8 cellular contexts compared by ENCODE assay signal in the genomic region with DNA sequence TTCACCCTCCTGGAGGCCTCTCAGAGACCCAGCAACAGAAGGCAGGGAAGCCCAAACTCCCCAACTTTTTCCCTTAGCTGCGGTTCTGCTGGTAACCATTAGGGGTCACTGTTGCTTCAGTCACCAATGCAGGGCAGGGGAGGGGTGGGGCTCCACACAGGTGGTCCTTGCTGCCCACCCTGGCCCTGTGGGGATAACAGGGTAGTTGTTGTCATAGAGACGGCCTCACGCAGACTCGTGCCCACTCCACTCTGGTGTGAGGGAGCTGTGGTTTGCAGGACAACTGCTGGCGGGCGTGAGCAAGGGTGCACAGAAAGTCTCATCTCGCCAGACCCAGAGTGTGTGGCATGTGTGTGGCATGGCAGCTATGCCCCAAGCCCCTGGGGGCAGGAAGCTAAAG. TPM values are rescaled to one million over a fixed set of nuclear protein-coding genes. Genes with fewer than 3 reads are reported as not detected.
DNase-seq lines count a peak whose midpoint lies in the region; ATAC-seq, FAIRE-seq and TF ChIP-seq lines count a peak whose summit lies in the region.

No MANE protein-coding gene starts in this region.

- H3K36me3 ChIP-seq in mammary epithelial cell (ENCODE audit: insufficient read depth, low read length): no peaks in the 10 kb centered on the region
- H3K36me3 ChIP-seq in lower lobe of right lung: no peaks in the 10 kb centered on the region
- H3K36me3 ChIP-seq in uterus: no peaks in the 10 kb centered on the region

- POLR2A ChIA-PET in AG04450 (lab: Yijun Ruan, JAX): interaction anchor here (0.7 to 1.8 kb wide), 2 partner anchors 24 to 51 kb away, joined by 4 to 5 read pairs; no protein-coding TSS in a partner anchor

- intact Hi-C loops in mammary epithelial cell (cut with micrococcal nuclease) (loop anchor here (1.0 to 2.0 kb wide), 3 partner anchors 20 to 88 kb away; partner anchors contain the start of gene INSRR), lower lobe of right lung (cut with DNase I) (no loop called here), uterus (cut with DNase I; ENCODE audit: low total_unique reads) (no loop called here)

- H3K4me3 ChIP-seq in AG04450 (ENCODE audit: low read depth, low read length) (no peak overlapping the region), mammary epithelial cell (replicated peaks in 1 of 3; ENCODE audit: insufficient read depth in 1 of 3, low read depth in 2 of 3, low read length in 3 of 3) (no peak overlapping the region), lower lobe of right lung (no peak overlapping the region), uterus (no peak overlapping the region)

- FAIRE-seq in GM12892 (lab: Jason Lieb, UNC): peak; percentile 86

- TF ChIP-seq POLR2A in GM12892 (IDR thresholded peaks at IDR 0.05; ENCODE audit: low read depth, low read length): no peak
- no peak for TF ChIP-seq POLR2A in uterus (IDR thresholded peaks at IDR 0.05)

- H3K27ac ChIP-seq in AG04450 (ENCODE audit: low read depth, low read length): no peak overlapping the region
- H3K27ac ChIP-seq in mammary epithelial cell (ENCODE audit: insufficient read depth, low read depth, low read length): no peak overlapping the region
- no peak overlapping the region for H3K27ac ChIP-seq in lower lobe of right lung
- H3K27ac ChIP-seq in uterus: no peak overlapping the region

- dilution Hi-C loops in mammary epithelial cell (cut with HindIII; ENCODE audit: low sequenced_read_pairs): no loop called here

- TF ChIP-seq CTCF in AG04450 (IDR thresholded peaks at IDR 0.05; ENCODE audit: low read depth, low read length): peak; percentile 92
- peak; percentile 85 to 88 for TF ChIP-seq CTCF in mammary epithelial cell (conservative IDR thresholded peaks at IDR 0.05 in 1 of 2, IDR thresholded peaks at IDR 0.05 in 1 of 2; ENCODE audit: extremely low read depth in 1 of 2, insufficient read depth in 1 of 2, low read depth in 1 of 2, low read length in 2 of 2)
- TF ChIP-seq CTCF in lower lobe of right lung (IDR thresholded peaks at IDR 0.05): peak; percentile 82
- peak; percentile 62 to 70 (median 66) for TF ChIP-seq CTCF in uterus (IDR thresholded peaks at IDR 0.05)

- H2AFZ ChIP-seq in mammary epithelial cell (ENCODE audit: low read depth, low read length): no peak overlapping the region

- no peak overlapping the region for H3K4me2 ChIP-seq in mammary epithelial cell (ENCODE audit: insufficient read depth, low read depth, low read length)

- 19% methylated on average over 6 of the region's 7 CpGs for WGBS in mammary epithelial cell (ENCODE audit: low coverage, missing lambda C conversion rate)

- ATAC-seq in lower lobe of right lung (peak; percentile 37 to 58), GM18909 (IDR thresholded peaks at IDR 0.05; ENCODE audit: poor library complexity, unreplicated experiment) (no peak), HG03159 (IDR thresholded peaks at IDR 0.05; ENCODE audit: unreplicated experiment) (no peak)

- no peaks in the 10 kb centered on the region for H4K20me1 ChIP-seq in mammary epithelial cell (ENCODE audit: insufficient read depth, low read length)

- H3K79me2 ChIP-seq in mammary epithelial cell (ENCODE audit: insufficient read depth, low read length): no peaks in the 10 kb centered on the region

- H3K9me3 ChIP-seq in AG04450 (ENCODE audit: control insufficient read depth, insufficient read depth, low read length) (no peaks in the 10 kb centered on the region), mammary epithelial cell (replicated peaks; ENCODE audit: insufficient read depth, low read length) (no peaks in the 10 kb centered on the region), lower lobe of right lung (no peaks in the 10 kb centered on the region), uterus (no peaks in the 10 kb centered on the region)

- BruUV-seq in mammary epithelial cell (replicated peaks; lab: Mats Ljungman, UMichigan): no TSS peak

- in situ Hi-C loops in SK-MEL-5 (cut with HindIII; ENCODE audit: low pct_unique_long_range_greater_than_20kb, low sequenced_read_pairs) (no loop called here), mammary epithelial cell (cut with MboI; ENCODE audit: low sequenced_read_pairs in 2 of 2) (no loop called here)

- no peaks in the 10 kb centered on the region for H3K4me1 ChIP-seq in mammary epithelial cell (ENCODE audit: insufficient read depth, low read length)
- no peaks in the 10 kb centered on the region for H3K4me1 ChIP-seq in lower lobe of right lung
- H3K4me1 ChIP-seq in uterus: no peaks in the 10 kb centered on the region

- H3K9ac ChIP-seq in mammary epithelial cell (ENCODE audit: insufficient read depth, low read length): no peak overlapping the region

- DNase-seq in AG04450 (ENCODE audit: low read depth, low spot score): no peak
- DNase-seq in GM12892 (ENCODE audit: insufficient read length): no peak
- DNase-seq in SK-MEL-5 (ENCODE audit: low read depth, low spot score): peak; percentile 58
- no peak for DNase-seq in mammary epithelial cell
- no peak for DNase-seq in lower lobe of right lung
- no peak for DNase-seq in uterus

- H3K27me3 ChIP-seq in AG04450 (ENCODE audit: control insufficient read depth, insufficient read depth, low read length) (peaks cover 76% of the 10 kb centered on the region), mammary epithelial cell (ENCODE audit: insufficient read depth, low read length) (no peaks in the 10 kb centered on the region), lower lobe of right lung (ENCODE audit: low read depth) (peaks cover 56% of the 10 kb centered on the region), uterus (no peaks in the 10 kb centered on the region)

- CTCF ChIA-PET in AG04450 (lab: Charles Lee) (interaction anchor here (0.6 to 4.7 kb wide), 29 partner anchors 8 to 149 kb away, joined by 3 to 74 read pairs (median 7); partner anchors contain the start of genes INSRR, LRRC71 and NTRK1), mammary epithelial cell (lab: Charles Lee; ENCODE audit: low non-redundant PET) (interaction anchor here (0.5 to 1.2 kb wide), 4 partner anchors 21 to 206 kb away, joined by 4 to 10 read pairs (median 8); partner anchors contain the start of gene NTRK1)

RNA-seq across cellular contexts. Expression of gene INSRR, which starts 19.9 kb away (rescaled TPM):
- polyA plus RNA-seq in AG04450 (2011; rRNA removed) (not detected in 2 replicates), mammary epithelial cell (not detected)
- not detected in 2 replicates for polyA minus RNA-seq in AG04450 (2011; rRNA and poly(A)+ RNA removed)
- polyA plus RNA-seq in GM12892 (2012; ENCODE audit: missing spikeins): not detected
- not detected in 2 replicates for total RNA-seq in SK-MEL-5 (2014; rRNA removed; shearing (Covaris generic))
- polyA plus RNA-seq in SK-MEL-5 (2015; cell fraction: cytosol; rRNA removed): not detected in 2 replicates
- polyA plus RNA-seq in SK-MEL-5 (2015; cell fraction: nucleus; rRNA removed): 0.05 TPM in 1 of 2 replicates, not detected in the other
- total RNA-seq in mammary epithelial cell (not detected), lower lobe of right lung (not detected), uterus (1 to 10 TPM in 1 of 4 donors, not detected in 3; 1.2 TPM)
- polyA minus RNA-seq in mammary epithelial cell: not detected

RNA-seq across cellular contexts. Expression of gene NTRK1, which starts 21.7 kb away (rescaled TPM):
- polyA plus RNA-seq in AG04450 (2011; rRNA removed): not detected in 2 replicates
- not detected in 2 replicates for polyA minus RNA-seq in AG04450 (2011; rRNA and poly(A)+ RNA removed)
- polyA plus RNA-seq in GM12892 (2012; ENCODE audit: missing spikeins): not detected
- 0.32 and 0.53 TPM in 2 replicates for total RNA-seq in SK-MEL-5 (2014; rRNA removed; shearing (Covaris generic))
- 0.71 and 0.86 TPM in 2 replicates for polyA plus RNA-seq in SK-MEL-5 (2015; cell fraction: cytosol; rRNA removed)
- 0.31 and 0.93 TPM in 2 replicates for polyA plus RNA-seq in SK-MEL-5 (2015; cell fraction: nucleus; rRNA removed)
- not detected for total RNA-seq in mammary epithelial cell
- not detected for polyA plus RNA-seq in mammary epithelial cell
- polyA minus RNA-seq in mammary epithelial cell: 2.9 TPM
- 1.9 TPM for total RNA-seq in lower lobe of right lung
- total RNA-seq in uterus: 10 to 100 TPM in 1 of 4 donors, 1 to 10 TPM in 1, under 1 TPM in 2; 0.35 to 19.2 (median 3.6) TPM

RNA-seq across cellular contexts. Expression of gene SH2D2A, which starts 22.3 kb away (rescaled TPM):
- polyA plus RNA-seq in AG04450 (2011; rRNA removed): 0.09 TPM in 1 of 2 replicates, not detected in the other
- not detected in 2 replicates for polyA minus RNA-seq in AG04450 (2011; rRNA and poly(A)+ RNA removed)
- polyA plus RNA-seq in GM12892 (2012; ENCODE audit: missing spikeins): 3.8 TPM
- 0.32 TPM in 1 of 2 replicates, not detected in the other for total RNA-seq in SK-MEL-5 (2014; rRNA removed; shearing (Covaris generic))
- polyA plus RNA-seq in SK-MEL-5 (2015; cell fraction: cytosol; rRNA removed): 1.2 and 3.7 TPM in 2 replicates
- 0.95 TPM in 1 of 2 replicates, not detected in the other for polyA plus RNA-seq in SK-MEL-5 (2015; cell fraction: nucleus; rRNA removed)
- 1 to 10 TPM in 1 of 2 donors, not detected in 1; 3.6 TPM for total RNA-seq in mammary epithelial cell
- 1.8 TPM for polyA plus RNA-seq in mammary epithelial cell
- 2.4 TPM for polyA minus RNA-seq in mammary epithelial cell
- 3.5 TPM for total RNA-seq in lower lobe of right lung
- 1 to 10 TPM in 1 of 4 donors, not detected in 3; 6.0 TPM for total RNA-seq in uterus

RNA-seq across cellular contexts. Expression of gene PEAR1, which starts 54.5 kb away (rescaled TPM):
- polyA plus RNA-seq in AG04450 (2011; rRNA removed): 14.9 and 16.1 TPM in 2 replicates
- 6.2 and 8.9 TPM in 2 replicates for polyA minus RNA-seq in AG04450 (2011; rRNA and poly(A)+ RNA removed)
- polyA plus RNA-seq in GM12892 (2012; ENCODE audit: missing spikeins): not detected
- not detected in 2 replicates for total RNA-seq in SK-MEL-5 (2014; rRNA removed; shearing (Covaris generic))
- 0.02 and 0.05 TPM in 2 replicates for polyA plus RNA-seq in SK-MEL-5 (2015; cell fraction: cytosol; rRNA removed)
- polyA plus RNA-seq in SK-MEL-5 (2015; cell fraction: nucleus; rRNA removed): not detected in 2 replicates
- 1 to 10 TPM in 1 of 2 donors, under 1 TPM in 1; 0.83 to 4.9 TPM for total RNA-seq in mammary epithelial cell
- 0.17 TPM for polyA plus RNA-seq in mammary epithelial cell
- polyA minus RNA-seq in mammary epithelial cell: not detected
- total RNA-seq in lower lobe of right lung: 14.8 TPM
- 10 to 100 TPM in 3 of 4 donors, 1 to 10 TPM in 1; 7.4 to 41.8 (median 17.9) TPM for total RNA-seq in uterus

Comparison
In these comparisons a context has a peak if more than half of its experiments do, and no peak if none do; other contexts are left out.
1. ATAC-seq: peak in lower lobe of right lung (2 of 2); none in GM18909 (single experiment) and HG03159 (single experiment).
2. Peak in every context shown above with its lines, with median percentiles within 50 percentile points of each other: CTCF ChIP-seq.